Comparison of ENCODE assay signal across 20 cellular contexts in the genomic region with DNA sequence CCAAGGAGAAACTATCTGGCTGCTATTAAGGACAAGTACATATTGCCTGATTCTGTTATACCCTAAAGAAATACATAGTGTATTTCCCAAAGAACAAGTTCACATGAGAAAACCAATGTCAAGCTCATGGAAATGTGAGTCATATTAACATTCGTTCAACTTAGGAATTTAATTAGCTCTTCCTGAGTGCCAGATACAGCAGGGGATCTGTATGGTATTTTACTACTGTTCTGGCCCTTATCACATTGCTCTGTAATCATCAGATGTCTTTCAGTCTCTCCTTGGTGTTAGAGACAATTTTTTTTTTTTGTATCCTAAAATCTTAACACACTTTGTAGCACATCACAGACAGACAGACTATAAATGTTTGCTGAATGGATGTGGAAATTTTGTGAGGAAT.
"Had no signal": no experiment of that assay in that cellular context is flagged by ENCODE, and none has a peak within 500 bp of the region (broad histone marks: within the 10 kb centered on the region; RNA-seq: fewer than 3 reads in every experiment).

No MANE protein-coding gene starts in this region.

- H3K36me3 ChIP-seq: left ventricle myocardium inferior, ovary, right atrium auricular region, right lobe of liver, tibial nerve, uterus had no signal

- DNase-seq: hypothalamus; immature natural killer cell; islet precursor cell; left ventricle myocardium inferior; naive B cell; natural killer cell; ovary; right lobe of liver; stimulated activated CD4-positive, alpha-beta T cell treated with anti-CD3 and anti-CD28 coated beads, Interleukin-1b, Interleukin-23, amount 100 ng/mL, for 48 hours; stimulated activated CD4-positive, alpha-beta T cell treated with anti-CD3 and anti-CD28 coated beads, Interleukin-2, amount 100 ng/mL, for 48 hours; stimulated activated CD4-positive, alpha-beta T cell treated with anti-CD3 and anti-CD28 coated beads, Interleukin-4, amount 100 ng/mL, for 4 hours; stimulated activated CD8-positive, alpha-beta memory T cell treated with anti-CD3 and anti-CD28 coated beads, Interleukin-4, amount 100 ng/mL, for 48 hours; stimulated activated naive CD4-positive, alpha-beta T cell treated with Interleukin-2 at 50 U/mL for 16 hours; stimulated activated naive CD8-positive, alpha-beta T cell treated with anti-CD3 and anti-CD28 coated beads, Interleukin-15, amount 100 ng/mL, for 72 hours; substantia nigra; uterus had no signal

- H3K9me3 ChIP-seq: ovary, right lobe of liver, uterus had no signal

- H3K4me3 ChIP-seq: left ventricle myocardium inferior, lung, ovary, right atrium auricular region, right lobe of liver, smooth muscle cell, tibial nerve, uterus had no signal

- H3K27ac ChIP-seq: left ventricle myocardium inferior, ovary, right atrium auricular region, right lobe of liver, tibial nerve, uterus had no signal
